ENCODE assay signal across 8 cellular contexts in the genomic region with DNA sequence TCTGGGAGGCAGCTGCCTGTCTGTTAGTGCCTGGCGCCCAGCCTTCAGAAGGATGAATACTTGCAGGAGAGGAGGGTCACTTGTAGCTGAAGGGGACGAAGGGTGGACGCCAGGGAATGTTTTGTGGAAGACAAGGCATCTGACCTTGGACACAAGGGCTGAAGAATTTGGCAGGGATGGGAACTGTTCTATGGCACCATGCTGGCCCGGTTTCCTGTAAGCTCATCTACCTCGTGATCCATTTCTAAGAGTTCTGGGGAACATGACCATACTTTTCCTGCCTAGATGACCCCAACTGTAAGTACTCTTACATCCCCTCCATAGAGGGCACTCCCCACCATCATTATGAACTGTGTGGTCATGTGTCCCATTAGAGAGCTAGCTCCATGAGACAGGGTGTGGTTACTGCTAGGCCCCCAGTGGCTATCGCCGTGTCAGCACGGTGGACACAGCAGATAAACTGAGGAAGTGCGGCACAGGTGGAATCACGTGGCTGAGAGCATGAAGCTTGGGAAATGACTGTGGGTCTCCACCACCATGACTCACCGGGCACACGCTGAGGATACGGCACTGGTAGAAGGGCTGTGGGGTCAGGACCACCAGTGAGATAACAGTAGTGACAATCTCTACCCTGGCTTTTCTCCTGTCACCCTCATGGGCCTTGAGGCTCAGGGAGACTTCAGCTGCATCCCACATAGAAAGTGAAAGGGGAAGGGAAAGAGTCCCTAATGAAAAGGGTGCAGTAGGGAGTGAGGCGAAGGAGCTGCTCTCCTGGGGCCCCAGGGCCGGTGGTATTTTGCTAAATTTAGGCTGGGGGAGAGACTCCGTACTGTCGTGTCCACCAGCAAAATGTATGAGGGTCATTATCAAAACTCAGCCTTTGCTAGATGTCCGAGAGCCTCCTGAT.
DNase-seq lines count a peak whose midpoint lies in the region; ATAC-seq lines count a peak whose summit lies in the region.

No MANE protein-coding gene starts in this region.

- peaks cover 15 to 38% of the 10 kb centered on the region in 2 donors for H3K36me3 Mint-ChIP-seq in naive B cell

- H3K4me1 Mint-ChIP-seq in naive B cell, result peaks cover 29 to 54% (median 42%) of the 10 kb centered on the region in 3 donors

- DNase-seq in OCI-M1 (lab: John Stamatoyannopoulos, UW) (peak; percentile 51), naive B cell (no peak), substantia nigra (lab: John Stamatoyannopoulos, UW) (no peak), AG08395 (ENCODE audit: low spot score) (no peak)
- no peak for DNase-seq in stimulated activated CD4-positive, alpha-beta T cell treated with anti-CD3 and anti-CD28 coated beads, Interleukin-4, amount 100 ng/mL, for 4 hours
- no peak for DNase-seq in stimulated activated CD4-positive, alpha-beta T cell treated with anti-CD3 and anti-CD28 coated beads, Interleukin-2, amount 100 ng/mL, for 24 hours

- peak; percentile 13 for ATAC-seq in GM18499 (IDR thresholded peaks at IDR 0.05; ENCODE audit: insufficient read depth, unreplicated experiment)
- ATAC-seq in GM21786 (IDR thresholded peaks at IDR 0.05; ENCODE audit: unreplicated experiment), result peak; percentile 22
- ATAC-seq in naive B cell (ENCODE audit: low read depth in 2 of 2), result peak; percentile 29 to 43

- peak overlapping the region; percentile 66 to 97 (median 88) for H3K27ac Mint-ChIP-seq in naive B cell

- peak overlapping the region; percentile 70 to 93 (median 89) for H3K4me3 Mint-ChIP-seq in naive B cell

- H3K9me3 Mint-ChIP-seq in naive B cell, result peaks cover 5 to 18% (median 11%) of the 10 kb centered on the region in 7 donors

- H3K27me3 Mint-ChIP-seq in naive B cell, result no peaks in the 10 kb centered on the region

- H3K27ac ChIP-seq in substantia nigra (ENCODE audit: low read depth, low read length, poor library complexity, severe bottlenecking), result no peak overlapping the region
